21 cellular contexts compared by ENCODE assay signal in the genomic region with DNA sequence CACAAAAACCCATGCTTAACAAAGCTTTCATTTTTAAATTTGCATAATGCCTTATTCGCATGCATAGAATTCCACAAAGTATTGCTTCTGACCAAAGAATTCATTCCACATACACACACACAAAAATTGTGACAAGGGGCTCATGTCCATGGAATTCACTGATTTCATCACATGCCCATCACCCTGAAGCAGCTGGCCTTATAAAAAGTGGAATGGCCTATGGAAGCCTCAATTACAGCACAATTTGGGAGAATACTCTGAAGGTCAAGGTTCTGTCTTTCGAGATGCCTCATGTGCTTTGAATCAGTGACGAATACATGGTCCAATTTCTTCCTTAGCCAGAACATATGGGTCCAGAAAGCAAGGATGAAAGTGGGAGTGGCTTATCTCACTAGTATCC.
A peak's percentile ranks its signal among the peaks of the same experiment; 100 is the strongest.
DNase-seq lines count a peak whose midpoint lies in the region; ATAC-seq and TF ChIP-seq lines count a peak whose summit lies in the region.
"Had no signal": no experiment of that assay in that cellular context is flagged by ENCODE, and none has a peak within 500 bp of the region (broad histone marks: within the 10 kb centered on the region; RNA-seq: fewer than 3 reads in every experiment).

No MANE protein-coding gene starts in this region.

- peaks cover 2% of the 10 kb centered on the region for H3K27me3 Mint-ChIP-seq in HFFc6 (ENCODE audit: insufficient read depth)
- H3K27me3 Mint-ChIP-seq in natural killer cell (ENCODE audit: low read depth in 2 of 2) = no peaks in the 10 kb centered on the region
- H3K27me3 Mint-ChIP-seq: activated naive CD8-positive, alpha-beta T cell treated with anti-CD3 and anti-CD28 coated beads, Interleukin-2, amount 10 ng/mL, durations not matched to agents 7 days and 5 days; central memory CD8-positive, alpha-beta T cell had no signal

- H3K36me3 Mint-ChIP-seq in HFFc6 (ENCODE audit: low read depth) (no peaks in the 10 kb centered on the region), natural killer cell (no peaks in the 10 kb centered on the region)
- H3K36me3 Mint-ChIP-seq: activated naive CD8-positive, alpha-beta T cell treated with anti-CD3 and anti-CD28 coated beads, Interleukin-2, amount 10 ng/mL, durations not matched to agents 7 days and 5 days had no signal

- no peak overlapping the region for H4K91ac ChIP-seq in mesenchymal stem cell (ENCODE audit: low read length)

- intact Hi-C loops in natural killer cell (cut with micrococcal nuclease) = loop anchor here (2.0 kb wide), 1 partner anchor 17 kb away; no protein-coding TSS in a partner anchor

- H3K14ac ChIP-seq in mesenchymal stem cell (ENCODE audit: low read length in 2 of 2) = no peak overlapping the region

- no peak overlapping the region for H3K18ac ChIP-seq in mesenchymal stem cell (ENCODE audit: low read depth in 1 of 2, low read length in 2 of 2)

- TF ChIP-seq CTCF in AG09319 (IDR thresholded peaks at IDR 0.05; ENCODE audit: low read depth, low read length) (no peak), HFFc6 (IDR thresholded peaks at IDR 0.05) (no peak), choroid plexus epithelial cell (conservative IDR thresholded peaks at IDR 0.05; ENCODE audit: low read depth, low read length) (no peak), natural killer cell (IDR thresholded peaks at IDR 0.05) (no peak)

- no peak overlapping the region for H2AK5ac ChIP-seq in mesenchymal stem cell (ENCODE audit: low read length, severe bottlenecking)

- no peaks in the 10 kb centered on the region for H3K9me3 ChIP-seq in mesenchymal stem cell (ENCODE audit: control insufficient read depth, low read length)

- no peak overlapping the region for H3K4me2 ChIP-seq in mesenchymal stem cell (ENCODE audit: low read length, poor library complexity, severe bottlenecking)

- H3K23ac ChIP-seq in mesenchymal stem cell (ENCODE audit: low read length in 2 of 2) = no peak overlapping the region

- H3K27me3 ChIP-seq in mesenchymal stem cell (ENCODE audit: control insufficient read depth in 1 of 2, insufficient read depth in 1 of 2, low read length in 2 of 2) = peaks cover 16 to 27% of the 10 kb centered on the region in 2 experiments
- H3K27me3 ChIP-seq: foreskin keratinocyte had no signal

- H2BK12ac ChIP-seq in mesenchymal stem cell (ENCODE audit: low read length in 2 of 2) = no peak overlapping the region

- no peaks in the 10 kb centered on the region for H3K36me3 ChIP-seq in mesenchymal stem cell (ENCODE audit: control insufficient read depth in 1 of 2, insufficient read depth in 2 of 2, low read depth in 1 of 2, low read length in 2 of 2)

- peak overlapping the region; percentile 52; the same call in 1 of the 2 replicates for H3K27ac Mint-ChIP-seq in HFFc6
- H3K27ac Mint-ChIP-seq in natural killer cell = peak overlapping the region in 1 of 2 donors; percentile 40
- H3K27ac Mint-ChIP-seq: activated CD8-positive, alpha-beta T cell treated with anti-CD3 and anti-CD28 coated beads, Interleukin-2, amount 10 ng/mL, durations not matched to agents 7 days and 5 days; activated naive CD8-positive, alpha-beta T cell treated with anti-CD3 and anti-CD28 coated beads, Interleukin-2, amount 10 ng/mL, durations not matched to agents 7 days and 5 days; activated T-cell treated with anti-CD3 and anti-CD28 coated beads, Interleukin-2, amount 50 U/mL, for 72 hours had no signal

- H2BK5ac ChIP-seq in mesenchymal stem cell (ENCODE audit: low read depth, low read length, poor library complexity, severe bottlenecking) = no peak overlapping the region

- H3K4me3 ChIP-seq in choroid plexus epithelial cell (ENCODE audit: low read depth, low read length) (no peak overlapping the region), mesenchymal stem cell (ENCODE audit: insufficient read depth in 1 of 2, low read depth in 1 of 2, low read length in 2 of 2) (no peak overlapping the region)

- H3K9ac ChIP-seq in mesenchymal stem cell (ENCODE audit: low read length) = no peak overlapping the region

- H3K4me1 ChIP-seq in mesenchymal stem cell (ENCODE audit: control insufficient read depth, insufficient read depth, low read depth, low read length) = no peaks in the 10 kb centered on the region
- H3K4me1 ChIP-seq: foreskin keratinocyte had no signal

- no peaks in the 10 kb centered on the region for H3K79me1 ChIP-seq in mesenchymal stem cell (replicated peaks; ENCODE audit: low read length, poor library complexity, severe bottlenecking)

- peak; percentile 71 for DNase-seq in AG09319 (ENCODE audit: extremely low read depth, low read depth)
- peak; percentile 83 for DNase-seq in HFFc6
- DNase-seq in choroid plexus epithelial cell (ENCODE audit: low read depth) = peak; percentile 81
- peak; percentile 52 for DNase-seq in mesenchymal stem cell
- no peak for DNase-seq in inferior parietal cortex (ENCODE audit: extremely low spot score)
- DNase-seq in ureter (ENCODE audit: low spot score) = no peak
- no peak for DNase-seq in natural killer cell
- no peak for DNase-seq in SIG-M5 (lab: John Stamatoyannopoulos, UW)
- DNase-seq: activated CD8-positive, alpha-beta T cell treated with anti-CD3 and anti-CD28 coated beads, Interleukin-2, amount 10 ng/mL, durations not matched to agents 7 days and 5 days; activated naive CD8-positive, alpha-beta T cell treated with anti-CD3 and anti-CD28 coated beads, Interleukin-2, amount 10 ng/mL, durations not matched to agents 7 days and 5 days; activated T-cell treated with anti-CD3 and anti-CD28 coated beads, Interleukin-2, amount 50 U/mL, for 72 hours; AML-193; COR-L47; effector CD4-positive, alpha-beta T cell; left colon; NCI-H1105; NCI-H2107; NCI-H524 treated with DMSO at 0.1 percent for 48 hours; RPMI8226 had no signal

- no peak overlapping the region for H2BK15ac ChIP-seq in mesenchymal stem cell (ENCODE audit: low read depth, poor library complexity, severe bottlenecking)

- H4K8ac ChIP-seq in mesenchymal stem cell (ENCODE audit: low read length) = no peak overlapping the region

- H3K4me1 Mint-ChIP-seq in HFFc6 (ENCODE audit: low read depth) (peaks cover 26% of the 10 kb centered on the region), natural killer cell (peaks cover 26 to 35% of the 10 kb centered on the region in 2 donors)
- H3K4me1 Mint-ChIP-seq: central memory CD8-positive, alpha-beta T cell had no signal

- ATAC-seq in natural killer cell = no peak
- ATAC-seq: activated CD8-positive, alpha-beta T cell treated with anti-CD3 and anti-CD28 coated beads, Interleukin-2, amount 10 ng/mL, durations not matched to agents 7 days and 5 days; left colon had no signal

- H2BK120ac ChIP-seq in mesenchymal stem cell (ENCODE audit: low read depth, low read length) = no peak overlapping the region

- H3K4me3 Mint-ChIP-seq in HFFc6 (0 out of 2 replicates have a peak overlapping the region, but pooled peaks have one; percentile 18), natural killer cell (no peak overlapping the region)
- H3K4me3 Mint-ChIP-seq: activated CD8-positive, alpha-beta T cell treated with anti-CD3 and anti-CD28 coated beads, Interleukin-2, amount 10 ng/mL, durations not matched to agents 7 days and 5 days; activated naive CD8-positive, alpha-beta T cell treated with anti-CD3 and anti-CD28 coated beads, Interleukin-2, amount 10 ng/mL, durations not matched to agents 7 days and 5 days; activated T-cell treated with anti-CD3 and anti-CD28 coated beads, Interleukin-2, amount 50 U/mL, for 72 hours; central memory CD8-positive, alpha-beta T cell had no signal

- H2AFZ ChIP-seq in mesenchymal stem cell (ENCODE audit: low read depth, low read length) = no peak overlapping the region

- no peaks in the 10 kb centered on the region for H3K9me3 Mint-ChIP-seq in HFFc6
- no peaks in the 10 kb centered on the region for H3K9me3 Mint-ChIP-seq in natural killer cell
- H3K9me3 Mint-ChIP-seq: activated naive CD8-positive, alpha-beta T cell treated with anti-CD3 and anti-CD28 coated beads, Interleukin-2, amount 10 ng/mL, durations not matched to agents 7 days and 5 days; activated T-cell treated with anti-CD3 and anti-CD28 coated beads, Interleukin-2, amount 50 U/mL, for 72 hours; central memory CD8-positive, alpha-beta T cell had no signal

- no peak overlapping the region for H3K4ac ChIP-seq in mesenchymal stem cell (ENCODE audit: low read depth in 1 of 2, low read length in 2 of 2)

- no peak overlapping the region for H3K27ac ChIP-seq in mesenchymal stem cell (ENCODE audit: low read length, poor library complexity, severe bottlenecking)
- H3K27ac ChIP-seq: foreskin keratinocyte had no signal

- WGBS in mesenchymal stem cell = 82% methylated on average over 2 of the region's 3 CpGs

Comparison
In these comparisons a context has a peak if more than half of its experiments do, and no peak if none do; other contexts are left out.
1. DNase-seq: peak in AG09319 (single experiment), HFFc6 (single experiment), choroid plexus epithelial cell (single experiment) and mesenchymal stem cell (single experiment); none in inferior parietal cortex (single experiment), ureter (single experiment), natural killer cell (single experiment) and SIG-M5 (single experiment).